ENCODE assay signal across 1 cellular context in genomic region chr19:55341191-55342043, GRCh38.
TF ChIP-seq lines count a peak whose summit lies in the region.

No MANE protein-coding gene starts in this region.

TF ChIP-seq in H1, 55 proteins besides CTCF, POLR2A, EP300 and RAD21:
- TF ChIP-seq GABPA (IDR thresholded peaks at IDR 0.05; ENCODE audit: borderline replicate concordance, insufficient read depth, low read length) (no peak), PHF8 (conservative IDR thresholded peaks at IDR 0.05; ENCODE audit: low read depth, low read length) (0 out of 2 replicates have a peak, but pooled peaks have one; percentile 14)
